In the genomic region with DNA sequence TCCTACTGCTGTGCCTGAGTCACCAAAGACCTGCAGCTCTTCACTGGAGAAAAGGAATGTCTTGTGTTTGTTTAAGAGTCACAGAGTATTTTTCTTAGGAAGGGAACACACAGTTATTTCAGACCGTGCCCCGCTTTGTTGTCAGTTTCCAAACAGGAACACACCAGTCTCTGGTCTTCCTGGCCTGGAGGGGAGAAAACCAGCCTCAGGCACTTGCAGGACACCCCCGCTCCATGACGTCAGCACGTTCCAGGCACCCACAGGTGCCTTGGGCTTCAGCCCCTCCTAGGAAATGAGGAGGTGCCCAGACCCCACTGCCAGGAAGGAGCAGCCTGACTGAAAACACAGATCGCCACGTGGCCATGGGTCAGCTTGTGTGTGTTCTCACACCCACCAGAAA, we compare ENCODE assay signal across 25 cellular contexts. TPM values are rescaled to one million over a fixed set of nuclear protein-coding genes. Genes with fewer than 3 reads are reported as not detected.
DNase-seq lines count a peak whose midpoint lies in the region; ATAC-seq, FAIRE-seq and TF ChIP-seq lines count a peak whose summit lies in the region.
"Had no signal": no experiment of that assay in that cellular context is flagged by ENCODE, and none has a peak within 500 bp of the region (broad histone marks: within the 10 kb centered on the region; RNA-seq: fewer than 3 reads in every experiment).

No MANE protein-coding gene starts in this region.

- H3K79me2 ChIP-seq in endothelial cell of umbilical vein (ENCODE audit: control insufficient read depth, insufficient read depth, low read length): peaks cover 39% of the 10 kb centered on the region

- peak overlapping the region in 8 of 11 experiments; percentile 1 to 50 (median 32); a peak in 13 of 22 replicates for H3K4me2 ChIP-seq in BLaER1 treated with 17β-estradiol and CSF1 and Interleukin-3, amounts not matched to agents 10 nM and 100 nM
- no peak overlapping the region for H3K4me2 ChIP-seq in endothelial cell of umbilical vein (ENCODE audit: insufficient read depth, low read length)

- ATAC-seq in left cardiac atrium: no peak
- ATAC-seq: esophagus mucosa, left colon had no signal

- peak; percentile 88 for FAIRE-seq in endothelial cell of umbilical vein (lab: Jason Lieb, UNC)

- peak overlapping the region in 2 of 11 experiments; percentile 2 to 37; a peak in 2 of 22 replicates for H3K9ac ChIP-seq in BLaER1 treated with 17β-estradiol and CSF1 and Interleukin-3, amounts not matched to agents 10 nM and 100 nM
- H3K9ac ChIP-seq in endothelial cell of umbilical vein (replicated peaks; ENCODE audit: extremely low read depth, insufficient read depth, low read length): no peak overlapping the region

- H3K27ac ChIP-seq in BLaER1 treated with 17β-estradiol and CSF1 and Interleukin-3, amounts not matched to agents 10 nM and 100 nM: peak overlapping the region in 2 of 11 experiments; percentile 1 to 14; a peak in 3 of 22 replicates
- H3K27ac ChIP-seq in VCaP (peak overlapping the region; percentile 45), endothelial cell of umbilical vein (ENCODE audit: insufficient read depth, low read depth, low read length) (peak overlapping the region; percentile 53), tibial artery (no peak overlapping the region)
- H3K27ac ChIP-seq: uterus had no signal

- H3K36me3 Mint-ChIP-seq in osteocyte (ENCODE audit: unreplicated experiment): peaks cover 23% of the 10 kb centered on the region

- POLR2A ChIA-PET in endothelial cell of umbilical vein (lab: Charles Lee): no interaction called here

- peaks cover 56 to 73% (median 66%) of the 10 kb centered on the region in 11 experiments for H3K36me3 ChIP-seq in BLaER1 treated with 17β-estradiol and CSF1 and Interleukin-3, amounts not matched to agents 10 nM and 100 nM
- H3K36me3 ChIP-seq in endothelial cell of umbilical vein (ENCODE audit: control insufficient read depth in 2 of 2, extremely low read depth in 1 of 2, insufficient read depth in 2 of 2, low read length in 2 of 2) (peaks cover 4 to 16% of the 10 kb centered on the region in 2 experiments), tibial artery (peaks cover 23 to 58% (median 48%) of the 10 kb centered on the region in 3 donors)
- H3K36me3 ChIP-seq: uterus had no signal

- no peak for TF ChIP-seq CTCF in VCaP (conservative IDR thresholded peaks at IDR 0.05)
- no peak for TF ChIP-seq CTCF in endothelial cell of umbilical vein (IDR thresholded peaks at IDR 0.05; ENCODE audit: extremely low read depth in 1 of 2, insufficient read depth in 1 of 2, low read depth in 1 of 2, low read length in 2 of 2)
- TF ChIP-seq CTCF in osteocyte (IDR thresholded peaks at IDR 0.05): no peak
- no peak for TF ChIP-seq CTCF in tibial artery (IDR thresholded peaks at IDR 0.05)

- CTCF ChIA-PET in endothelial cell of umbilical vein (lab: Charles Lee): interaction anchor here (1.0 kb wide), 1 partner anchor 9 kb away, joined by 4 read pairs; no protein-coding TSS in a partner anchor

- peaks cover 33 to 85% (median 72%) of the 10 kb centered on the region in 11 experiments for H4K20me1 ChIP-seq in BLaER1 treated with 17β-estradiol and CSF1 and Interleukin-3, amounts not matched to agents 10 nM and 100 nM
- no peaks in the 10 kb centered on the region for H4K20me1 ChIP-seq in endothelial cell of umbilical vein (replicated peaks; ENCODE audit: control insufficient read depth, extremely low read depth, insufficient read depth, low read length)

- dilution Hi-C loops in endothelial cell of umbilical vein (cut with MboI; ENCODE audit: extremely low pct_ligation_motif_present, low sequenced_read_pairs): no loop called here

- intact Hi-C loops in endothelial cell of umbilical vein (cut with micrococcal nuclease): no loop called here
- intact Hi-C loops in left cardiac atrium (cut with DNase I): no loop called here
- intact Hi-C loops in tibial artery (cut with DNase I; ENCODE audit: low total_unique reads): no loop called here

- H3K9me3 ChIP-seq in BLaER1 treated with 17β-estradiol and CSF1 and Interleukin-3, amounts not matched to agents 10 nM and 100 nM (replicated peaks in 1 of 11): no peaks in the 10 kb centered on the region
- H3K9me3 ChIP-seq in endothelial cell of umbilical vein (replicated peaks; ENCODE audit: control insufficient read depth, insufficient read depth, low read length) (no peaks in the 10 kb centered on the region), tibial artery (no peaks in the 10 kb centered on the region)
- H3K9me3 ChIP-seq: uterus had no signal

- no peaks in the 10 kb centered on the region for H3K9me3 Mint-ChIP-seq in osteocyte (ENCODE audit: unreplicated experiment)
- H3K9me3 Mint-ChIP-seq: activated CD4-positive, alpha-beta T cell treated with anti-CD3 and anti-CD28 coated beads, Interleukin-2, amount 10 ng/mL, durations not matched to agents 7 days and 5 days; CD4-positive, CD25-positive, alpha-beta regulatory T cell had no signal

- no TSS peak for BruUV-seq in endothelial cell of umbilical vein (replicated peaks; lab: Mats Ljungman, UMichigan)

- no peaks in the 10 kb centered on the region for H3K9me1 ChIP-seq in endothelial cell of umbilical vein (replicated peaks; ENCODE audit: control insufficient read depth, extremely low read depth, insufficient read depth, low read length)

- no peak overlapping the region for H3K4me3 ChIP-seq in BLaER1 treated with 17β-estradiol and CSF1 and Interleukin-3, amounts not matched to agents 10 nM and 100 nM
- H3K4me3 ChIP-seq in endothelial cell of umbilical vein (replicated peaks in 1 of 3; ENCODE audit: insufficient read depth in 1 of 3, low read depth in 1 of 3, low read length in 3 of 3) (no peak overlapping the region), tibial artery (no peak overlapping the region)
- H3K4me3 ChIP-seq: uterus had no signal

- H2AFZ ChIP-seq in endothelial cell of umbilical vein (ENCODE audit: low read depth, low read length): no peak overlapping the region

- H3K4me1 Mint-ChIP-seq in osteocyte (ENCODE audit: unreplicated experiment): peaks cover 52% of the 10 kb centered on the region

- H3K27me3 Mint-ChIP-seq in osteocyte (ENCODE audit: unreplicated experiment): no peaks in the 10 kb centered on the region
- H3K27me3 Mint-ChIP-seq: activated CD4-positive, alpha-beta T cell treated with anti-CD3 and anti-CD28 coated beads, Interleukin-2, amount 10 ng/mL, durations not matched to agents 7 days and 5 days; CD4-positive, CD25-positive, alpha-beta regulatory T cell had no signal

- no peaks in the 10 kb centered on the region for H3K27me3 ChIP-seq in BLaER1 treated with 17β-estradiol and CSF1 and Interleukin-3, amounts not matched to agents 10 nM and 100 nM
- H3K27me3 ChIP-seq in endothelial cell of umbilical vein (ENCODE audit: control insufficient read depth in 2 of 2, insufficient read depth in 2 of 2, low read length in 2 of 2) (no peaks in the 10 kb centered on the region), tibial artery (no peaks in the 10 kb centered on the region)
- H3K27me3 ChIP-seq: uterus had no signal

- no peak for TF ChIP-seq POLR2A in endothelial cell of umbilical vein (IDR thresholded peaks at IDR 0.05; ENCODE audit: low read depth, low read length)

- peak; percentile 87 for DNase-seq in endothelial cell of umbilical vein (ENCODE audit: low read depth, low spot score)
- no peak for DNase-seq in osteocyte (ENCODE audit: extremely low spot score, unreplicated experiment)
- no peak for DNase-seq in NCI-H1417 treated with DMSO at 0.1 percent for 48 hours (lab: John Stamatoyannopoulos, UW)
- DNase-seq in stimulated activated CD4-positive, alpha-beta T cell treated with anti-CD3 and anti-CD28 coated beads, Interleukin-1b, Interleukin-23, amount 100 ng/mL, for 48 hours: no peak
- DNase-seq in left cardiac atrium: no peak
- DNase-seq in tibial artery: no peak
- DNase-seq: activated CD4-positive, alpha-beta T cell treated with anti-CD3 and anti-CD28 coated beads, Interleukin-2, amount 10 ng/mL, durations not matched to agents 7 days and 5 days; activated effector memory CD4-positive, alpha-beta T cell treated with Interleukin-2 at 50 U/mL for 16 hours; caudate nucleus; CD4-positive, CD25-positive, alpha-beta regulatory T cell; DMS79 treated with DMSO at 0.1 percent for 48 hours; GOT3; left colon; MV-4-11; NCI-H187 treated with DMSO at 0.1 percent for 48 hours; NCI-H2227 treated with DMSO at 0.1 percent for 48 hours; NCI-H748 treated with DMSO at 0.1 percent for 48 hours; retina; Right ventricle myocardium superior; stimulated activated CD4-positive, alpha-beta T cell treated with anti-CD3 and anti-CD28 coated beads, Interleukin-12 subunit alpha, Interleukin-12 subunit beta, amount 100 ng/mL, for 4 hours; SW 1271; uterus had no signal

- peak overlapping the region; percentile 55 for H3K4me3 Mint-ChIP-seq in osteocyte (ENCODE audit: unreplicated experiment)
- H3K4me3 Mint-ChIP-seq: activated CD4-positive, alpha-beta T cell treated with anti-CD3 and anti-CD28 coated beads, Interleukin-2, amount 10 ng/mL, durations not matched to agents 7 days and 5 days had no signal

- peak overlapping the region; percentile 95 for H3K27ac Mint-ChIP-seq in osteocyte (ENCODE audit: unreplicated experiment)

- H3K4me1 ChIP-seq in BLaER1 treated with 17β-estradiol and CSF1 and Interleukin-3, amounts not matched to agents 10 nM and 100 nM: peaks cover 32 to 66% (median 55%) of the 10 kb centered on the region in 10 experiments
- peaks cover 32% of the 10 kb centered on the region for H3K4me1 ChIP-seq in endothelial cell of umbilical vein (ENCODE audit: control insufficient read depth, extremely low read depth, insufficient read depth, low read length)
- peaks cover 0 to 29% (median 14%) of the 10 kb centered on the region in 4 donors for H3K4me1 ChIP-seq in tibial artery

RNA-seq across cellular contexts. Expression of a gene that starts 5.4 kb away (rescaled TPM):
- 50.3 and 55.7 TPM in 2 replicates for total RNA-seq in endothelial cell of umbilical vein
- 43.6 and 45.5 TPM in 2 replicates for polyA plus RNA-seq in endothelial cell of umbilical vein
- polyA plus RNA-seq in endothelial cell of umbilical vein (2011; cell fraction: cytosol; rRNA removed): 34.4 and 40.4 TPM in 2 replicates
- 25.1 and 25.8 TPM in 2 replicates for polyA plus RNA-seq in endothelial cell of umbilical vein (2011; cell fraction: nucleus; rRNA removed)
- polyA plus RNA-seq in endothelial cell of umbilical vein (2012): 24.9 and 40.0 TPM in 2 replicates
- polyA minus RNA-seq in endothelial cell of umbilical vein: 24.6 and 26.4 TPM in 2 replicates
- 25.5 TPM for polyA minus RNA-seq in endothelial cell of umbilical vein (2011; cell fraction: cytosol; rRNA and poly(A)+ RNA removed)
- 17.8 and 22.2 TPM in 2 replicates for polyA minus RNA-seq in endothelial cell of umbilical vein (2011; cell fraction: nucleus; rRNA and poly(A)+ RNA removed)
- 113 and 121 TPM in 2 replicates for total RNA-seq in osteocyte
- total RNA-seq in left cardiac atrium: 10 to 100 TPM; 19.2 to 21.1 TPM

RNA-seq across cellular contexts. Expression of a gene that starts 6.0 kb away (rescaled TPM):
- total RNA-seq in endothelial cell of umbilical vein (24.1 and 26.6 TPM in 2 replicates), osteocyte (43.9 and 45.2 TPM in 2 replicates), left cardiac atrium (10 to 100 TPM; 11.3 to 15.6 TPM)
- polyA plus RNA-seq in endothelial cell of umbilical vein: 17.9 and 21.2 TPM in 2 replicates
- polyA plus RNA-seq in endothelial cell of umbilical vein (2011; cell fraction: cytosol; rRNA removed): 13.2 and 15.4 TPM in 2 replicates
- 29.6 and 31.8 TPM in 2 replicates for polyA plus RNA-seq in endothelial cell of umbilical vein (2011; cell fraction: nucleus; rRNA removed)
- polyA plus RNA-seq in endothelial cell of umbilical vein (2012): 20.6 and 23.9 TPM in 2 replicates
- polyA minus RNA-seq in endothelial cell of umbilical vein: 10.6 and 10.8 TPM in 2 replicates
- 4.8 TPM for polyA minus RNA-seq in endothelial cell of umbilical vein (2011; cell fraction: cytosol; rRNA and poly(A)+ RNA removed)
- polyA minus RNA-seq in endothelial cell of umbilical vein (2011; cell fraction: nucleus; rRNA and poly(A)+ RNA removed): 9.1 and 11.3 TPM in 2 replicates

RNA-seq across cellular contexts. Expression of a gene that starts 16.4 kb away (rescaled TPM):
- total RNA-seq in endothelial cell of umbilical vein (6.0 and 12.5 TPM in 2 replicates), osteocyte (32.4 and 39.3 TPM in 2 replicates), left cardiac atrium (1 to 10 TPM; 6.5 to 8.0 TPM)
- 5.2 and 5.9 TPM in 2 replicates for polyA plus RNA-seq in endothelial cell of umbilical vein
- 2.6 and 2.9 TPM in 2 replicates for polyA plus RNA-seq in endothelial cell of umbilical vein (2011; cell fraction: cytosol; rRNA removed)
- polyA plus RNA-seq in endothelial cell of umbilical vein (2011; cell fraction: nucleus; rRNA removed): 33.6 and 35.0 TPM in 2 replicates
- 6.1 and 6.6 TPM in 2 replicates for polyA plus RNA-seq in endothelial cell of umbilical vein (2012)
- 4.6 and 7.9 TPM in 2 replicates for polyA minus RNA-seq in endothelial cell of umbilical vein
- polyA minus RNA-seq in endothelial cell of umbilical vein (2011; cell fraction: cytosol; rRNA and poly(A)+ RNA removed): 20.3 TPM
- polyA minus RNA-seq in endothelial cell of umbilical vein (2011; cell fraction: nucleus; rRNA and poly(A)+ RNA removed): 3.1 and 6.7 TPM in 2 replicates

RNA-seq across cellular contexts. Expression of a gene that starts 52.6 kb away (rescaled TPM):
- 0.24 TPM in 1 of 2 replicates, not detected in the other for total RNA-seq in endothelial cell of umbilical vein
- not detected in 2 replicates for polyA plus RNA-seq in endothelial cell of umbilical vein
- polyA plus RNA-seq in endothelial cell of umbilical vein (2011; cell fraction: cytosol; rRNA removed): not detected in 2 replicates
- polyA plus RNA-seq in endothelial cell of umbilical vein (2011; cell fraction: nucleus; rRNA removed): not detected in 2 replicates
- not detected in 2 replicates for polyA plus RNA-seq in endothelial cell of umbilical vein (2012)
- polyA minus RNA-seq in endothelial cell of umbilical vein: 0.40 TPM in 1 of 2 replicates, not detected in the other
- polyA minus RNA-seq in endothelial cell of umbilical vein (2011; cell fraction: cytosol; rRNA and poly(A)+ RNA removed): not detected
- polyA minus RNA-seq in endothelial cell of umbilical vein (2011; cell fraction: nucleus; rRNA and poly(A)+ RNA removed): not detected in 2 replicates
- 1.7 and 1.8 TPM in 2 replicates for total RNA-seq in osteocyte
- under 1 TPM; 0.15 to 0.29 TPM for total RNA-seq in left cardiac atrium
- total RNA-seq: CD4-positive, CD25-positive, alpha-beta regulatory T cell; Right ventricle myocardium superior had no signal
- polyA plus RNA-seq: CD4-positive, CD25-positive, alpha-beta regulatory T cell had no signal

RNA-seq across cellular contexts. Expression of a gene that starts 57.6 kb away (rescaled TPM):
- total RNA-seq in endothelial cell of umbilical vein: 287 and 294 TPM in 2 replicates
- polyA plus RNA-seq in endothelial cell of umbilical vein: 184 and 211 TPM in 2 replicates
- polyA plus RNA-seq in endothelial cell of umbilical vein (2011; cell fraction: cytosol; rRNA removed): 234 and 253 TPM in 2 replicates
- polyA plus RNA-seq in endothelial cell of umbilical vein (2011; cell fraction: nucleus; rRNA removed): 146 and 149 TPM in 2 replicates
- polyA plus RNA-seq in endothelial cell of umbilical vein (2012): 262 and 325 TPM in 2 replicates
- polyA minus RNA-seq in endothelial cell of umbilical vein: 79.6 and 84.8 TPM in 2 replicates
- 117 TPM for polyA minus RNA-seq in endothelial cell of umbilical vein (2011; cell fraction: cytosol; rRNA and poly(A)+ RNA removed)
- 19.6 and 30.7 TPM in 2 replicates for polyA minus RNA-seq in endothelial cell of umbilical vein (2011; cell fraction: nucleus; rRNA and poly(A)+ RNA removed)
- total RNA-seq in osteocyte: 156 and 171 TPM in 2 replicates
- total RNA-seq in left cardiac atrium: 100 to 1,000 TPM; 107 to 121 TPM

Comparison
In these comparisons a context has a peak if more than half of its experiments do, and no peak if none do; other contexts are left out.
1. H3K27ac ChIP-seq: peak in VCaP (single experiment) and endothelial cell of umbilical vein (single experiment); none in tibial artery (0 of 2).